Comparison of ENCODE assay signal across 8 cellular contexts in genomic region chr5:74640450-74641013, GRCh38. TPM values are rescaled to one million over a fixed set of nuclear protein-coding genes. Genes with fewer than 3 reads are reported as not detected.
DNase-seq lines count a peak whose midpoint lies in the region; ATAC-seq and TF ChIP-seq lines count a peak whose summit lies in the region.

ENC1 (minus strand) TSS chr5:74640728; CDS start chr5:74636485, 4,243 bp downstream.

- H3K9me3 ChIP-seq in right cardiac atrium (ENCODE audit: control insufficient read depth, low read length) (no peaks in the 10 kb centered on the region), psoas muscle (no peaks in the 10 kb centered on the region), vagina (no peaks in the 10 kb centered on the region)

- DNase-seq in NCI-H1092 treated with DMSO at 0.1 percent for 48 hours (lab: John Stamatoyannopoulos, UW) (peak; percentile 90), T-helper 1 cell (peak; percentile 40 to 89 (median 59)), right cardiac atrium (peak; percentile 90 to 96 (median 95)), psoas muscle (peak; percentile 88 to 93), vagina (ENCODE audit: extremely low spot score in 2 of 2) (no peak)

- ATAC-seq in HG02610 (IDR thresholded peaks at IDR 0.05; ENCODE audit: unreplicated experiment) (peak; percentile 63), right cardiac atrium (peak; percentile 94), psoas muscle (peak; percentile 90 to 92 (median 92))

- H3K4me3 ChIP-seq in right cardiac atrium (ENCODE audit: low read length) (peak within 1 kb of the TSS; percentile 66), psoas muscle (peak within 1 kb of the TSS; percentile 78), vagina (peak within 1 kb of the TSS; percentile 69 to 81)

- H3K4me1 ChIP-seq in right cardiac atrium (ENCODE audit: control insufficient read depth, insufficient read depth, low read length) (peaks cover 5% of the 10 kb centered on the region), psoas muscle (peaks cover 18% of the 10 kb centered on the region), vagina (peaks cover 38% of the 10 kb centered on the region)

- under 1% methylated on average over 64 of the region's 64 CpGs for WGBS in right cardiac atrium
- WGBS in psoas muscle, 3 donors, result 0 to 1% (median 1%) methylated on average over 40 to 64 of the region's 64 CpGs

- peak; percentile 54; the same call in 2 of the 3 replicates for TF ChIP-seq CTCF in GM12872 (IDR thresholded peaks at IDR 0.05; ENCODE audit: insufficient read depth, low read depth, low read length)
- peak; percentile 65 for TF ChIP-seq CTCF in psoas muscle (IDR thresholded peaks at IDR 0.05)
- TF ChIP-seq CTCF in vagina (IDR thresholded peaks at IDR 0.05), result peak in 2 of 3 experiments; percentile 20 to 66

- TF ChIP-seq POLR2A in vagina (IDR thresholded peaks at IDR 0.05), result peak in 1 of 2 donors; percentile 9

- peaks cover 0 to 7% of the 10 kb centered on the region in 2 donors for H3K36me3 ChIP-seq in psoas muscle (ENCODE audit: insufficient read depth in 1 of 2, low read depth in 1 of 2)
- no peaks in the 10 kb centered on the region for H3K36me3 ChIP-seq in vagina

- H3K27me3 ChIP-seq in right cardiac atrium (ENCODE audit: control insufficient read depth, insufficient read depth) (no peaks in the 10 kb centered on the region), psoas muscle (ENCODE audit: insufficient read depth in 3 of 3, low read length in 2 of 3) (no peaks in the 10 kb centered on the region), vagina (no peaks in the 10 kb centered on the region)

- H3K27ac ChIP-seq in angular gyrus (ENCODE audit: low read depth, low read length) (peak within 1 kb of the TSS; percentile 79), right cardiac atrium (ENCODE audit: low read length) (peak within 1 kb of the TSS; percentile 69), psoas muscle (peak within 1 kb of the TSS; percentile 82), vagina (peak within 1 kb of the TSS; percentile 80)

- intact Hi-C loops in right cardiac atrium (cut with DNase I) (loop anchor here in 2 of 4 donors (5.0 to 10.0 kb wide), 2 partner anchors 603 to 856 kb away; no protein-coding TSS in a partner anchor), psoas muscle (cut with DNase I) (loop anchor here (2.0 to 10.0 kb wide), 6 partner anchors 236 to 653 kb away; no protein-coding TSS in a partner anchor), vagina (cut with DNase I) (loop anchor here (5.0 kb wide), 1 partner anchor 608 kb away; no protein-coding TSS in a partner anchor)

RNA-seq across cellular contexts. Expression of gene ENC1, which starts in this region (rescaled TPM):
- total RNA-seq in right cardiac atrium, result 10 to 100 TPM in 1 of 4 donors, 1 to 10 TPM in 3; 5.3 to 14.9 (median 7.0) TPM
- polyA plus RNA-seq in right cardiac atrium, result 2.9 TPM
- total RNA-seq in psoas muscle, result 10 to 100 TPM in 2 of 4 donors, 1 to 10 TPM in 2; 2.4 to 28.3 (median 10.6) TPM
- polyA plus RNA-seq in psoas muscle, result 1 to 10 TPM in 2 of 3 donors, under 1 TPM in 1; 0.58 to 2.8 (median 1.1) TPM
- 7.1 TPM for total RNA-seq in vagina

Comparison
In these comparisons a context has a peak if more than half of its experiments do, and no peak if none do; other contexts are left out.
1. DNase-seq: peak in NCI-H1092 treated with DMSO at 0.1 percent for 48 hours (single experiment), T-helper 1 cell (5 of 5), right cardiac atrium (3 of 3) and psoas muscle (2 of 2); none in vagina (0 of 2).
2. Peak in every context shown above with its lines, with median percentiles within 50 percentile points of each other: CTCF ChIP-seq, ATAC-seq, H3K27ac ChIP-seq and H3K4me3 ChIP-seq.